Comparison of ENCODE assay signal across 2 cellular contexts in the genomic region with DNA sequence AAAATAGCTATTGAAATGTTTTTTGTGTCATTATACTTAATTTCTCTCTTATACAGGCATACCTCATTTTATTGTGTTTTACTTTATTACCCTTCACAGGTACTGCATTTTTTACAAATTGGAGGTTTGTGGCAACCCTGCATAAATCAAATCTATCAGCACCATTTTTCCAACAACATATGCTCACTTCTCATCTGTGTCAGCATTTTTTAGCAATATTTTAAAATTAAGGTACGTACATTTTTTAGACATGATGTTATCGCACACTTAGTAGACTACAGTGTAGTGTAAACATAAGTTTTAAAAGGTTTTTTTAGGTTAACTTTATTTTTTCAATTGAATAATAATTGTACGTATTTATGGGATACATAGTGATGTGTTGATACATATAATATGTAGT.
TF ChIP-seq lines count a peak whose summit lies in the region.

No MANE protein-coding gene starts in this region.

TF ChIP-seq in HepG2, 621 proteins besides CTCF, POLR2A, EP300 and RAD21:
- TF ChIP-seq MAFF (IDR thresholded peaks at IDR 0.05; ENCODE audit: low read depth, low read length): peak; percentile 40; the same call in 1 of the 2 replicates
- peak; percentile 18 to 60; a peak in 3 of 4 replicates for TF ChIP-seq MAFK (conservative IDR thresholded peaks at IDR 0.05 in 1 of 2, IDR thresholded peaks at IDR 0.05 in 1 of 2; ENCODE audit: low read length in 2 of 2)
- no peak for TF ChIP-seq MBD4 (IDR thresholded peaks at IDR 0.05; ENCODE audit: borderline replicate concordance, low read length)

TF ChIP-seq in IMR-90, 13 proteins besides CTCF, POLR2A, EP300 and RAD21:
- TF ChIP-seq MAFK (IDR thresholded peaks at IDR 0.05; ENCODE audit: low read depth, low read length) (0 out of 2 replicates have a peak, but pooled peaks have one; percentile 16), RFX5 (IDR thresholded peaks at IDR 0.05; ENCODE audit: low read depth, low read length) (no peak)
